Comparison of ENCODE assay signal across 5 cellular contexts in genomic region chrY:7745486-7745885, GRCh38.
"Had no signal": no experiment of that assay in that cellular context is flagged by ENCODE, and none has a peak within 500 bp of the region (broad histone marks: within the 10 kb centered on the region; RNA-seq: fewer than 3 reads in every experiment).

No MANE protein-coding gene starts in this region.

- H3K4me3 ChIP-seq: GM23338, K562 had no signal

- H3K4me2 ChIP-seq: GM23338 had no signal

- DNase-seq: H9, HCEC 1CT, IMR-90 had no signal

- H2AFZ ChIP-seq: GM23338 had no signal
